Comparison of ENCODE assay signal across 22 cellular contexts in genomic region chrX:95675794-95676193, GRCh38.
"Had no signal": no experiment of that assay in that cellular context is flagged by ENCODE, and none has a peak within 500 bp of the region (broad histone marks: within the 10 kb centered on the region; RNA-seq: fewer than 3 reads in every experiment).

No MANE protein-coding gene starts in this region.

- H3K4me3 ChIP-seq: SK-N-MC had no signal

- DNase-seq: activated CD4-positive, alpha-beta memory T cell treated with anti-CD3 and anti-CD28 coated beads for 36 hours; activated CD4-positive, alpha-beta T cell treated with anti-CD3 and anti-CD28 coated beads, Interleukin-2, amount 10 ng/mL, durations not matched to agents 7 days and 5 days; activated CD4-positive, CD25-positive, alpha-beta regulatory T cell; activated CD8-positive, alpha-beta memory T cell treated with anti-CD3 and anti-CD28 coated beads for 24 hours; activated effector memory CD4-positive, alpha-beta T cell treated with anti-CD3 and anti-CD28 coated beads, Interleukin-2, amount 50 U/mL, for 16 hours; activated naive CD4-positive, alpha-beta T cell treated with anti-CD3 and anti-CD28 coated beads for 36 hours; activated T-cell treated with anti-CD3 and anti-CD28 coated beads, Interleukin-2, amount 50 U/mL, for 4 hours; amygdala; Kasumi-1; KBM-7; NCI-H1048; NCI-H1417; NCI-H1930; NCI-H2171; NCI-H2227 treated with DMSO at 0.1 percent for 48 hours; NCI-H526; NCI-H82; T-helper 1 cell had no signal

- FAIRE-seq: astrocyte had no signal

- H3K27ac ChIP-seq: VCaP had no signal

- ATAC-seq: activated T-cell treated with anti-CD3 and anti-CD28 coated beads, Interleukin-2, amount 50 U/mL, for 4 hours; Right ventricle myocardium inferior had no signal
